ENCODE assay signal across 8 cellular contexts in genomic region chr3:9933561-9934234, GRCh38. TPM values are rescaled to one million over a fixed set of nuclear protein-coding genes. Genes with fewer than 3 reads are reported as not detected.
A peak's percentile ranks its signal among the peaks of the same experiment; 100 is the strongest.
DNase-seq lines count a peak whose midpoint lies in the region; ATAC-seq and TF ChIP-seq lines count a peak whose summit lies in the region.

A gene with protein sequence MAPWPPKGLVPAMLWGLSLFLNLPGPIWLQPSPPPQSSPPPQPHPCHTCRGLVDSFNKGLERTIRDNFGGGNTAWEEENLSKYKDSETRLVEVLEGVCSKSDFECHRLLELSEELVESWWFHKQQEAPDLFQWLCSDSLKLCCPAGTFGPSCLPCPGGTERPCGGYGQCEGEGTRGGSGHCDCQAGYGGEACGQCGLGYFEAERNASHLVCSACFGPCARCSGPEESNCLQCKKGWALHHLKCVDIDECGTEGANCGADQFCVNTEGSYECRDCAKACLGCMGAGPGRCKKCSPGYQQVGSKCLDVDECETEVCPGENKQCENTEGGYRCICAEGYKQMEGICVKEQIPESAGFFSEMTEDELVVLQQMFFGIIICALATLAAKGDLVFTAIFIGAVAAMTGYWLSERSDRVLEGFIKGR (plus strand): TSS chr3:9933834. CDS start chr3:9934439, 605 bp downstream.

- H3K9me3 Mint-ChIP-seq in activated T-helper 17 cell treated with anti-CD3 and anti-CD28 coated beads, Interleukin-2, amount 50 U/mL, for 72 hours: no peaks in the 10 kb centered on the region
- H3K9me3 Mint-ChIP-seq in natural killer cell: no peaks in the 10 kb centered on the region

- intact Hi-C loops in natural killer cell (cut with micrococcal nuclease): loop anchor here (2.0 to 5.0 kb wide), 6 partner anchors 43 to 291 kb away; partner anchors contain the start of genes BRK1, EMC3, FANCD2 and JAGN1

- H3K4me3 ChIP-seq in DND-41 (ENCODE audit: low read depth in 1 of 2, low read length in 2 of 2): peak within 1 kb of the TSS; percentile 65 to 77
- peak within 1 kb of the TSS; percentile 58 for H3K4me3 ChIP-seq in RWPE2 (ENCODE audit: severe bottlenecking)
- H3K4me3 ChIP-seq in fibroblast of mammary gland (ENCODE audit: control insufficient read depth, low read depth, low read length): peak within 1 kb of the TSS; percentile 67

- H4K20me1 ChIP-seq in DND-41 (ENCODE audit: insufficient read depth, low read length): no peaks in the 10 kb centered on the region

- H3K27me3 ChIP-seq in DND-41 (ENCODE audit: insufficient read depth, low read length, poor library complexity) (no peaks in the 10 kb centered on the region), RWPE2 (ENCODE audit: insufficient read depth, poor library complexity, severe bottlenecking) (no peaks in the 10 kb centered on the region)

- no peaks in the 10 kb centered on the region for H3K9me3 ChIP-seq in DND-41 (ENCODE audit: insufficient read depth, low read length, severe bottlenecking)
- no peaks in the 10 kb centered on the region for H3K9me3 ChIP-seq in RWPE2 (ENCODE audit: severe bottlenecking)

- H3K4me1 Mint-ChIP-seq in activated T-helper 17 cell treated with anti-CD3 and anti-CD28 coated beads, Interleukin-2, amount 50 U/mL, for 72 hours: peaks cover 19% of the 10 kb centered on the region
- peaks cover 44 to 50% of the 10 kb centered on the region in 2 donors for H3K4me1 Mint-ChIP-seq in natural killer cell

- H3K9ac ChIP-seq in DND-41 (ENCODE audit: low read depth, low read length): peak within 1 kb of the TSS; percentile 85

- ATAC-seq in DND-41 (ENCODE audit: insufficient read depth, low read depth): peak; percentile 81
- peak; percentile 87 for ATAC-seq in GM21786 (IDR thresholded peaks at IDR 0.05; ENCODE audit: unreplicated experiment)
- peak; percentile 83 for ATAC-seq in RWPE2 (ENCODE audit: low read depth)
- ATAC-seq in activated T-helper 17 cell treated with anti-CD3 and anti-CD28 coated beads, Interleukin-2, amount 50 U/mL, for 72 hours (replicated peaks): peak; percentile 89
- ATAC-seq in natural killer cell: peak; percentile 82 to 92 (median 83)

- peak within 1 kb of the TSS; percentile 81 for H2AFZ ChIP-seq in DND-41 (ENCODE audit: low read depth, low read length)

- H3K36me3 Mint-ChIP-seq in activated T-helper 17 cell treated with anti-CD3 and anti-CD28 coated beads, Interleukin-2, amount 50 U/mL, for 72 hours (ENCODE audit: low read depth): peaks cover 46% of the 10 kb centered on the region
- no peaks in the 10 kb centered on the region for H3K36me3 Mint-ChIP-seq in natural killer cell

- peak within 1 kb of the TSS; percentile 95 for H3K27ac ChIP-seq in DND-41 (ENCODE audit: low read length)
- H3K27ac ChIP-seq in RWPE2 (ENCODE audit: poor library complexity, severe bottlenecking): peak within 1 kb of the TSS; percentile 83

- H3K27ac Mint-ChIP-seq in activated T-helper 17 cell treated with anti-CD3 and anti-CD28 coated beads, Interleukin-2, amount 50 U/mL, for 72 hours: peak within 1 kb of the TSS; percentile 97
- H3K27ac Mint-ChIP-seq in natural killer cell: peak within 1 kb of the TSS; percentile 97 to 99

- peak within 1 kb of the TSS; percentile 98 for H3K4me3 Mint-ChIP-seq in activated T-helper 17 cell treated with anti-CD3 and anti-CD28 coated beads, Interleukin-2, amount 50 U/mL, for 72 hours
- H3K4me3 Mint-ChIP-seq in natural killer cell: peak within 1 kb of the TSS; percentile 98

- peak within 1 kb of the TSS; percentile 94 for H3K4me2 ChIP-seq in DND-41 (ENCODE audit: insufficient read depth, low read length)

- DNase-seq in DND-41: peak; percentile 96
- peak; percentile 94 to 95 for DNase-seq in Kasumi-1 (lab: John Stamatoyannopoulos, UW)
- peak; percentile 97 for DNase-seq in RWPE2 (ENCODE audit: low spot score)
- peak; percentile 84 for DNase-seq in fibroblast of mammary gland (ENCODE audit: low read depth)
- DNase-seq in natural killer cell: peak; percentile 98
- DNase-seq in stimulated activated naive CD4-positive, alpha-beta T cell (lab: John Stamatoyannopoulos, UW): peak; percentile 96 to 98 (median 96)

- H3K4me1 ChIP-seq in DND-41 (ENCODE audit: insufficient read depth, low read length) (peaks cover 40% of the 10 kb centered on the region), RWPE2 (ENCODE audit: insufficient read depth, poor library complexity, severe bottlenecking) (peaks cover 15% of the 10 kb centered on the region)

- H3K27me3 Mint-ChIP-seq in activated T-helper 17 cell treated with anti-CD3 and anti-CD28 coated beads, Interleukin-2, amount 50 U/mL, for 72 hours: no peaks in the 10 kb centered on the region
- H3K27me3 Mint-ChIP-seq in natural killer cell (ENCODE audit: low read depth in 2 of 2): no peaks in the 10 kb centered on the region

- H3K36me3 ChIP-seq in DND-41 (ENCODE audit: insufficient read depth, low read length) (peaks cover 15% of the 10 kb centered on the region), RWPE2 (ENCODE audit: low read depth) (peaks cover 28% of the 10 kb centered on the region)

- H3K79me2 ChIP-seq in DND-41 (ENCODE audit: insufficient read depth, low read length): peaks cover 12% of the 10 kb centered on the region

- TF ChIP-seq CTCF in DND-41 (IDR thresholded peaks at IDR 0.05; ENCODE audit: borderline replicate concordance, extremely low read depth, low read length, poor library complexity, severe bottlenecking) (no peak), RWPE2 (IDR thresholded peaks at IDR 0.05; ENCODE audit: poor library complexity, severe bottlenecking) (no peak), fibroblast of mammary gland (conservative IDR thresholded peaks at IDR 0.05; ENCODE audit: control insufficient read depth, insufficient read depth, low read depth, low read length) (no peak), natural killer cell (IDR thresholded peaks at IDR 0.05) (no peak)

RNA-seq across cellular contexts. Expression of the gene that starts here (rescaled TPM):
- 10 to 100 TPM; 14.2 to 36.7 TPM for total RNA-seq in activated T-helper 17 cell treated with anti-CD3 and anti-CD28 coated beads, Interleukin-2, amount 50 U/mL, for 72 hours
- total RNA-seq in natural killer cell: 10 to 100 TPM; 29.1 to 35.6 (median 32.9) TPM

Comparison
In these comparisons a context has a peak if more than half of its experiments do, and no peak if none do; other contexts are left out.
1. Peak in every context shown above with its lines: DNase-seq, ATAC-seq, H3K4me3 ChIP-seq and H3K27ac ChIP-seq.